Comparison of ENCODE assay signal across 23 cellular contexts in the genomic region with DNA sequence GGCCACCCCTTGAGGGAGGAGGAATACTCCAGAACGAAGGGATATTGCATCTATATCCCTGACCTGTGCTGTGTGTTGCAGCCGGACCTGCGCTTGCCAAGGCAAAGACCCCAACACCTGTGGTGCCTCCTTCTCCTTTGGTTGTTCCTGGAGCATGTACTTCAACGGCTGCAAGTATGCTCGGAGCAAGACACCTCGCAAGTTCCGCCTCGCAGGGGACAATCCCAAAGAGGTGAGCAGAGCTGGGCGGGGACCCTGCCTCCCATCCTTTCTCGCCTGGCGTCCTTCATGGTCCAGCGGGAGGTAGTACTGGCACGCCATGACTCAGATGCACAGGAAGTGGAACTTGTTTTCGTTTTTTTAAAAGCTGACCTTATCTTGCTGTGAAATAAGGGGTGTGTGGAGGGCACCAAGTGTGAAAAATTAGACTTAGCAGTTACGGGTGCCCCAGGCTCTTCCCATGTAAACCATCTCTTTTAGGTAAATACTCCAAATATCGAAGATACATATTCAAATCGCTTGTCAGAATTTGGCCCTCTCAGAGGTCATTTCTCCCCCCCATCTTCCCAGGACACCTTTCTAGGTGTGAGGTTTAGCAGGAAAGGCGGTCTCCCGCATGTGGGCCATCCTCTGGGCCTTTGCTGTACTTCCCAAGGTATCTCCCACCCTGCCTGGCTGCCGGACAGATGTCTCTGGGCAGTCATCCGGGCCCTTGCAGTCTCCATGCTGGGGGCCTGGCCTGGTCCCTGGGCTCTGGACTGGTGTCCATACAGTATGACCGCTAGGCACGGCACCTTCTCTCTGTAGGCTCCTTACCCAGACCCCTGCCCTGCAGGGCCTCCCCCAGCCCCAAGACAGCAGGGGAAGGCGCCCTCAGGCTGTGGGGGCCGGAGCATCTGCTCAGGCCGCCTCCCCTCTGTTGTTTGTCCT. TPM values are rescaled to one million over a fixed set of nuclear protein-coding genes. Genes with fewer than 3 reads are reported as not detected.
DNase-seq lines count a peak whose midpoint lies in the region; ATAC-seq and TF ChIP-seq lines count a peak whose summit lies in the region.
"Had no signal": no experiment of that assay in that cellular context is flagged by ENCODE, and none has a peak within 500 bp of the region (broad histone marks: within the 10 kb centered on the region; RNA-seq: fewer than 3 reads in every experiment).

No MANE protein-coding gene starts in this region.

- peak overlapping the region; percentile 22 for H3K27ac Mint-ChIP-seq in activated CD8-positive, alpha-beta T cell treated with anti-CD3 and anti-CD28 coated beads, Interleukin-2, amount 10 ng/mL, durations not matched to agents 7 days and 5 days
- H3K27ac Mint-ChIP-seq in activated CD8-positive, alpha-beta T cell treated with anti-CD3 and anti-CD28 coated beads for 36 hours, result no peak overlapping the region
- peak overlapping the region; percentile 27 to 39 for H3K27ac Mint-ChIP-seq in stimulated activated naive CD8-positive, alpha-beta T cell treated with anti-CD3 and anti-CD28 coated beads, Interleukin-15, amount 100 ng/mL, for 72 hours
- H3K27ac Mint-ChIP-seq in immature natural killer cell, result peak overlapping the region in 5 of 6 donors; percentile 49 to 78 (median 70)
- H3K27ac Mint-ChIP-seq in type B pancreatic cell, result no peak overlapping the region
- H3K27ac Mint-ChIP-seq: CD4-positive, CD25-positive, alpha-beta regulatory T cell had no signal

- no peak for ATAC-seq in activated CD8-positive, alpha-beta T cell treated with anti-CD3 and anti-CD28 coated beads, Interleukin-2, amount 10 ng/mL, durations not matched to agents 7 days and 5 days
- ATAC-seq in activated CD8-positive, alpha-beta T cell treated with anti-CD3 and anti-CD28 coated beads for 36 hours, result no peak
- ATAC-seq in stimulated activated naive CD8-positive, alpha-beta T cell treated with anti-CD3 and anti-CD28 coated beads, Interleukin-15, amount 100 ng/mL, for 72 hours, result no peak
- ATAC-seq in stimulated activated naive CD8-positive, alpha-beta T cell treated with anti-CD3 and anti-CD28 coated beads, Interleukin-15, Interleukin-2, amounts not matched to agents 100 U/mL and 50 U/mL, for 24 hours, result no peak
- no peak for ATAC-seq in GM19351 (IDR thresholded peaks at IDR 0.05; ENCODE audit: unreplicated experiment)
- no peak for ATAC-seq in GM21360 (IDR thresholded peaks at IDR 0.05; ENCODE audit: unreplicated experiment)
- ATAC-seq: HCT116 had no signal

- H3K36me3 Mint-ChIP-seq in activated CD8-positive, alpha-beta T cell treated with anti-CD3 and anti-CD28 coated beads, Interleukin-2, amount 10 ng/mL, durations not matched to agents 7 days and 5 days (ENCODE audit: low read depth), result peaks cover 28% of the 10 kb centered on the region
- H3K36me3 Mint-ChIP-seq in activated CD8-positive, alpha-beta T cell treated with anti-CD3 and anti-CD28 coated beads for 36 hours (ENCODE audit: low read depth), result peaks cover 29% of the 10 kb centered on the region
- H3K36me3 Mint-ChIP-seq in immature natural killer cell, result peaks cover 12 to 37% (median 30%) of the 10 kb centered on the region in 3 donors
- H3K36me3 Mint-ChIP-seq in type B pancreatic cell, result peaks cover 31% of the 10 kb centered on the region

- no peaks in the 10 kb centered on the region for H3K9me3 Mint-ChIP-seq in activated CD8-positive, alpha-beta T cell treated with anti-CD3 and anti-CD28 coated beads, Interleukin-2, amount 10 ng/mL, durations not matched to agents 7 days and 5 days (ENCODE audit: insufficient read depth)
- no peaks in the 10 kb centered on the region for H3K9me3 Mint-ChIP-seq in activated CD8-positive, alpha-beta T cell treated with anti-CD3 and anti-CD28 coated beads for 36 hours
- H3K9me3 Mint-ChIP-seq in stimulated activated naive CD8-positive, alpha-beta T cell treated with anti-CD3 and anti-CD28 coated beads, Interleukin-15, amount 100 ng/mL, for 72 hours, result no peaks in the 10 kb centered on the region
- H3K9me3 Mint-ChIP-seq in immature natural killer cell (no peaks in the 10 kb centered on the region), type B pancreatic cell (no peaks in the 10 kb centered on the region)
- H3K9me3 Mint-ChIP-seq: CD4-positive, CD25-positive, alpha-beta regulatory T cell; IgD-negative memory B cell had no signal

- no peak overlapping the region for H3K4me3 Mint-ChIP-seq in activated CD8-positive, alpha-beta T cell treated with anti-CD3 and anti-CD28 coated beads, Interleukin-2, amount 10 ng/mL, durations not matched to agents 7 days and 5 days
- H3K4me3 Mint-ChIP-seq in activated CD8-positive, alpha-beta T cell treated with anti-CD3 and anti-CD28 coated beads for 36 hours, result no peak overlapping the region
- no peak overlapping the region for H3K4me3 Mint-ChIP-seq in stimulated activated naive CD8-positive, alpha-beta T cell treated with anti-CD3 and anti-CD28 coated beads, Interleukin-15, amount 100 ng/mL, for 72 hours
- H3K4me3 Mint-ChIP-seq in immature natural killer cell (peak overlapping the region in 4 of 5 donors; percentile 15 to 52 (median 30)), type B pancreatic cell (no peak overlapping the region)
- H3K4me3 Mint-ChIP-seq: CD4-positive, CD25-positive, alpha-beta regulatory T cell; IgD-negative memory B cell had no signal

- H3K4me1 Mint-ChIP-seq in activated CD8-positive, alpha-beta T cell treated with anti-CD3 and anti-CD28 coated beads, Interleukin-2, amount 10 ng/mL, durations not matched to agents 7 days and 5 days (ENCODE audit: low read depth), result no peaks in the 10 kb centered on the region
- no peaks in the 10 kb centered on the region for H3K4me1 Mint-ChIP-seq in activated CD8-positive, alpha-beta T cell treated with anti-CD3 and anti-CD28 coated beads for 36 hours (ENCODE audit: low read depth)
- H3K4me1 Mint-ChIP-seq in stimulated activated naive CD8-positive, alpha-beta T cell treated with anti-CD3 and anti-CD28 coated beads, Interleukin-15, amount 100 ng/mL, for 72 hours, result peaks cover 6% of the 10 kb centered on the region
- peaks cover 23 to 24% of the 10 kb centered on the region in 2 donors for H3K4me1 Mint-ChIP-seq in immature natural killer cell
- no peaks in the 10 kb centered on the region for H3K4me1 Mint-ChIP-seq in type B pancreatic cell (ENCODE audit: unreplicated experiment)

- intact Hi-C loops in activated CD8-positive, alpha-beta T cell treated with anti-CD3 and anti-CD28 coated beads for 36 hours (cut with micrococcal nuclease), result no loop called here

- POLR2A ChIA-PET in activated CD8-positive, alpha-beta T cell treated with anti-CD3 and anti-CD28 coated beads, Interleukin-2, amount 10 ng/mL, durations not matched to agents 7 days and 5 days (lab: Charles Lee), result no interaction called here
- POLR2A ChIA-PET in activated CD8-positive, alpha-beta T cell treated with anti-CD3 and anti-CD28 coated beads for 36 hours (lab: Charles Lee), result no interaction called here

- no peaks in the 10 kb centered on the region for H3K27me3 Mint-ChIP-seq in activated CD8-positive, alpha-beta T cell treated with anti-CD3 and anti-CD28 coated beads, Interleukin-2, amount 10 ng/mL, durations not matched to agents 7 days and 5 days (ENCODE audit: low read depth)
- no peaks in the 10 kb centered on the region for H3K27me3 Mint-ChIP-seq in activated CD8-positive, alpha-beta T cell treated with anti-CD3 and anti-CD28 coated beads for 36 hours
- no peaks in the 10 kb centered on the region for H3K27me3 Mint-ChIP-seq in stimulated activated naive CD8-positive, alpha-beta T cell treated with anti-CD3 and anti-CD28 coated beads, Interleukin-15, amount 100 ng/mL, for 72 hours
- H3K27me3 Mint-ChIP-seq in immature natural killer cell (ENCODE audit: low read depth in 3 of 3) (peaks cover 0 to 3% (median 3%) of the 10 kb centered on the region in 3 donors), type B pancreatic cell (no peaks in the 10 kb centered on the region)
- H3K27me3 Mint-ChIP-seq: CD4-positive, CD25-positive, alpha-beta regulatory T cell; IgD-negative memory B cell had no signal

- CTCF ChIA-PET in activated CD8-positive, alpha-beta T cell treated with anti-CD3 and anti-CD28 coated beads, Interleukin-2, amount 10 ng/mL, durations not matched to agents 7 days and 5 days (lab: Charles Lee), result no interaction called here
- CTCF ChIA-PET in activated CD8-positive, alpha-beta T cell treated with anti-CD3 and anti-CD28 coated beads for 36 hours (lab: Charles Lee), result interaction anchor here (1.0 kb wide), 1 partner anchor 265 kb away, joined by 3 read pairs; no protein-coding TSS in a partner anchor

- no peak for TF ChIP-seq CTCF in activated CD8-positive, alpha-beta T cell treated with anti-CD3 and anti-CD28 coated beads for 36 hours (IDR thresholded peaks at IDR 0.05)
- no peak for TF ChIP-seq CTCF in type B pancreatic cell (conservative IDR thresholded peaks at IDR 0.05)

- DNase-seq in activated CD8-positive, alpha-beta T cell treated with anti-CD3 and anti-CD28 coated beads, Interleukin-2, amount 10 ng/mL, durations not matched to agents 7 days and 5 days, result no peak
- no peak for DNase-seq in activated CD8-positive, alpha-beta T cell treated with anti-CD3 and anti-CD28 coated beads for 36 hours
- no peak for DNase-seq in stimulated activated naive CD8-positive, alpha-beta T cell treated with anti-CD3 and anti-CD28 coated beads, Interleukin-15, amount 100 ng/mL, for 72 hours
- no peak for DNase-seq in stimulated activated naive CD8-positive, alpha-beta T cell treated with anti-CD3 and anti-CD28 coated beads, Interleukin-15, Interleukin-2, amounts not matched to agents 100 U/mL and 50 U/mL, for 24 hours
- DNase-seq in immature natural killer cell (peak in 1 of 3 donors; percentile 10), type B pancreatic cell (ENCODE audit: extremely low spot score, unreplicated experiment) (peak; percentile 55)
- DNase-seq: BE2C; Caco-2; CD4-positive, CD25-positive, alpha-beta regulatory T cell; GDM1; GM23248; Karpas-422; MG63; NCI-H1092 treated with DMSO at 0.1 percent for 48 hours; NCI-H146; NCI-H2029 treated with DMSO at 0.1 percent for 48 hours; NCI-H2171; NCI-H526; PC-9 had no signal

RNA-seq across cellular contexts. Expression of gene BOLA3, which starts 57.6 kb away (rescaled TPM):
- 10 to 100 TPM; 79.7 to 85.4 TPM for total RNA-seq in activated CD8-positive, alpha-beta T cell treated with anti-CD3 and anti-CD28 coated beads, Interleukin-2, amount 10 ng/mL, durations not matched to agents 7 days and 5 days
- 100 to 1,000 TPM; 131 to 135 TPM for total RNA-seq in activated CD8-positive, alpha-beta T cell treated with anti-CD3 and anti-CD28 coated beads for 36 hours
- 10 to 100 TPM; 36.7 to 64.7 (median 57.8) TPM for polyA plus RNA-seq in immature natural killer cell
- 35.6 and 54.3 TPM in 2 replicates for total RNA-seq in type B pancreatic cell (ENCODE audit: low replicate concordance)

Comparison
In these comparisons a context has a peak if more than half of its experiments do, and no peak if none do; other contexts are left out.
1. H3K27ac Mint-ChIP-seq: peak in activated CD8-positive, alpha-beta T cell treated with anti-CD3 and anti-CD28 coated beads, Interleukin-2, amount 10 ng/mL, durations not matched to agents 7 days and 5 days (single experiment), stimulated activated naive CD8-positive, alpha-beta T cell treated with anti-CD3 and anti-CD28 coated beads, Interleukin-15, amount 100 ng/mL, for 72 hours (2 of 2) and immature natural killer cell (5 of 6); none in activated CD8-positive, alpha-beta T cell treated with anti-CD3 and anti-CD28 coated beads for 36 hours (single experiment) and type B pancreatic cell (single experiment).
2. H3K4me3 Mint-ChIP-seq: peak in immature natural killer cell (4 of 5); none in activated CD8-positive, alpha-beta T cell treated with anti-CD3 and anti-CD28 coated beads, Interleukin-2, amount 10 ng/mL, durations not matched to agents 7 days and 5 days (single experiment), activated CD8-positive, alpha-beta T cell treated with anti-CD3 and anti-CD28 coated beads for 36 hours (single experiment), stimulated activated naive CD8-positive, alpha-beta T cell treated with anti-CD3 and anti-CD28 coated beads, Interleukin-15, amount 100 ng/mL, for 72 hours (0 of 2) and type B pancreatic cell (single experiment).